In the genomic region with DNA sequence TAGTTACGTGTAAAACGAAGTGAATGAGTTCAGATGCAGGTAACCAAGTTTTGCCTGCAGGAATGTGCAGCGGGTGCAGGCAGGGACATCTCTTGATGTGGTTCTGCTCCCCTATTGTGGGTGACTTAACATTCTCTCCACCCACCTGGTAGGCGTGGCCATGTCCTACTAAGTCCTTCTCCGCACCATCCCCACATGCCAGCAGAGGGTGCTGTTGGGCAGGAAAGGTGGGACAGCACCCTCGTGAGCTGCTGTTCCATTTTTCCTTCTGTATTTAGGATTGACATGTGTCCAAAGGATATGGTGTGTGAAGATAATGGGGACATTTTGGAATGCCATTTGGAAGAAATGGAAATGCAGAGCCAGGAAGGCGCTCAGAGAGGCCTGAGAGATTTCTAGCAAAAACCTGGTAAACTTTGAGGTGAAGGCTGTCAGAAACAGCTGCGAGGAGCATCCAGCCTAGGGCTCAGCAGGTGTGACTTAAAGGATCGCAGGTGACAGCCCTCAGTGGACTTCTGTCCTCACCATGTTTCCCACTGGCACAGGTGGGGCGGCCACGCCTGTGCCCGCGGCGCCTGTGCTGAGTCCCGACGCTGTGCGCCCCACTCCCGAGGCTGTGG, we compare ENCODE assay signal across 1 cellular context.
TF ChIP-seq lines count a peak whose summit lies in the region.

No MANE protein-coding gene starts in this region.

TF ChIP-seq in SK-N-SH, 30 proteins besides CTCF, POLR2A, EP300 and RAD21 (continued from another document):
- TF ChIP-seq CHD2 (IDR thresholded peaks at IDR 0.05; ENCODE audit: low read length, partially characterized antibody) (peak; percentile 66), GATA2 (CRISPR knock-in tag; IDR thresholded peaks at IDR 0.05) (no peak), YY1 (IDR thresholded peaks at IDR 0.05; ENCODE audit: low read depth) (no peak), NFIC (IDR thresholded peaks at IDR 0.05; ENCODE audit: borderline replicate concordance) (no peak), FOXJ3 (CRISPR knock-in tag; IDR thresholded peaks at IDR 0.05) (0 out of 2 replicates have a peak, but pooled peaks have one; percentile 33)
- TF ChIP-seq, protein P1, sequence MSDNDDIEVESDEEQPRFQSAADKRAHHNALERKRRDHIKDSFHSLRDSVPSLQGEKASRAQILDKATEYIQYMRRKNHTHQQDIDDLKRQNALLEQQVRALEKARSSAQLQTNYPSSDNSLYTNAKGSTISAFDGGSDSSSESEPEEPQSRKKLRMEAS (IDR thresholded peaks at IDR 0.05; ENCODE audit: low read depth), result peak; percentile 24; the same call in 1 of the 2 replicates
